11 cellular contexts compared by ENCODE assay signal in the genomic region with DNA sequence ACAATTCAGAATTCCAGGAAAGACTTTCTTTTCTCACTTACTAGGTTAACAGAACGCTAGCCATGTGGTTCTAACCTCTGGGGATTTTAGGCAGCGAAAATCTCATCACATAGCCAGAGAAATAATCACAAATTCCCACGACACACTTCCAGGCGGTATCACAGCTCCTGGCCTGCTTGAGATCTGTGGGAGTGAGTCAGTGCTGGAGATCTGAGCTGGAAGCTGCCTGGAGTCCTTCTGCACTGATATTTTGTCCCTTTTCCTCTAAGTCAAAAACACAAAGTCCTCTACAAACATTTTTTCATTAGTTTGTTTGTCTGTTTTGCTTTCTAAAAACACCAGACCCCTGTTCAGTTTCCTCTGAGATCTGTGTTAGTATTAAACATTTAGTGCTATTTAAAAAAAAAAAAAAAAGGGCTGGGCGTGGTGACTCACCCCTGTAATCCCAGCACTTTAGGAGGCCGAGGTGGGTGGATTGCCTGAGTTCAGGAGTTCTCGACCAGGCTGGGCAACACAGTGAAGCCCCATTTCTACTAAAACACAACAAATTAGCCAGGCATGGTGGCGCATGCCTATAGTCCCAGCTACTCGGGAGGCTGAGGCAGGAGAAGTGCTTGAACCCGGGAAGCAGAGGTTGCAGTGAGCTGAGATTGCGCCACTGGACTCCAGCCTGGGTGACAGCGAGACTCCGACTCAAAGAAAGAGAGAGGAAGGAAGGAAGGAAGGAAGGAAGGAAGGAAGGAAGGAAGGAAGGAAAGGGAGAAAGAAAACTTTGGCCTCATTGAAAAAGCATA. TPM values are rescaled to one million over a fixed set of nuclear protein-coding genes. Genes with fewer than 3 reads are reported as not detected.
DNase-seq lines count a peak whose midpoint lies in the region; ATAC-seq, FAIRE-seq and TF ChIP-seq lines count a peak whose summit lies in the region.
"Had no signal": no experiment of that assay in that cellular context is flagged by ENCODE, and none has a peak within 500 bp of the region (broad histone marks: within the 10 kb centered on the region; RNA-seq: fewer than 3 reads in every experiment).

No MANE protein-coding gene starts in this region.

- no peak for TF ChIP-seq POLR2A in H54 (IDR thresholded peaks at IDR 0.05; ENCODE audit: low read depth, low read length)

- H3K4me3 ChIP-seq in hepatocyte = no peak overlapping the region
- H3K4me3 ChIP-seq in stomach smooth muscle (ENCODE audit: low read length in 2 of 2) = no peak overlapping the region
- H3K4me3 ChIP-seq in BE2C (ENCODE audit: low read depth, low read length) = no peak overlapping the region
- H3K4me3 ChIP-seq: upper lobe of left lung had no signal

- no peak overlapping the region for H3K9ac ChIP-seq in stomach smooth muscle (ENCODE audit: low read length in 2 of 2)

- no peaks in the 10 kb centered on the region for H3K36me3 ChIP-seq in hepatocyte (replicated peaks; ENCODE audit: insufficient read depth, low read depth)
- no peaks in the 10 kb centered on the region for H3K36me3 ChIP-seq in stomach smooth muscle (ENCODE audit: control insufficient read depth in 2 of 2, insufficient read depth in 2 of 2, low read length in 2 of 2)
- no peaks in the 10 kb centered on the region for H3K36me3 ChIP-seq in BE2C
- H3K36me3 ChIP-seq: upper lobe of left lung had no signal

- BruUV-seq in MCF 10A (replicated peaks; lab: Mats Ljungman, UMichigan) = no TSS peak

- peaks cover 8% of the 10 kb centered on the region for H3K4me1 ChIP-seq in hepatocyte (ENCODE audit: insufficient read depth)
- peaks cover 14% of the 10 kb centered on the region for H3K4me1 ChIP-seq in stomach smooth muscle (ENCODE audit: control insufficient read depth, insufficient read depth, low read length)
- H3K4me1 ChIP-seq in BE2C = peaks cover 5% of the 10 kb centered on the region

- H3K27ac Mint-ChIP-seq in MCF 10A (ENCODE audit: low read depth, unreplicated experiment) = peak overlapping the region; percentile 63

- no peak for ATAC-seq in HG02763 (IDR thresholded peaks at IDR 0.05; ENCODE audit: unreplicated experiment)

- no peaks in the 10 kb centered on the region for H3K9me3 ChIP-seq in hepatocyte (ENCODE audit: low read depth)
- H3K9me3 ChIP-seq in stomach smooth muscle (ENCODE audit: control insufficient read depth in 2 of 2, low read length in 2 of 2) = no peaks in the 10 kb centered on the region
- H3K9me3 ChIP-seq in BE2C = no peaks in the 10 kb centered on the region
- H3K9me3 ChIP-seq: upper lobe of left lung had no signal

- H4K20me1 ChIP-seq in hepatocyte (ENCODE audit: insufficient read depth, poor library complexity, severe bottlenecking) = no peaks in the 10 kb centered on the region

- H3K4me1 Mint-ChIP-seq in MCF 10A (ENCODE audit: insufficient read depth, unreplicated experiment) = peaks cover 12% of the 10 kb centered on the region

- no peak overlapping the region for H3K4me2 ChIP-seq in hepatocyte

- CTCF ChIA-PET in MCF 10A (lab: Yijun Ruan, JAX) = interaction anchor here (0.6 to 1.3 kb wide), 5 partner anchors 9 to 624 kb away, joined by 3 to 4 read pairs (median 3); no protein-coding TSS in a partner anchor

- H3K27ac ChIP-seq in hepatocyte = peak overlapping the region; percentile 65
- peak overlapping the region; percentile 83 for H3K27ac ChIP-seq in stomach smooth muscle (ENCODE audit: low read length)

- no peak for TF ChIP-seq CTCF in MCF 10A (IDR thresholded peaks at IDR 0.05; ENCODE audit: unreplicated experiment)
- no peak for TF ChIP-seq CTCF in hepatocyte (IDR thresholded peaks at IDR 0.05; ENCODE audit: poor library complexity)
- no peak for TF ChIP-seq CTCF in BE2C (IDR thresholded peaks at IDR 0.05; ENCODE audit: low read depth, low read length)

- 81% methylated on average over 13 of the region's 13 CpGs for WGBS in hepatocyte (ENCODE audit: low lambda C conversion rate, missing lambda C conversion rate)

- no peaks in the 10 kb centered on the region for H3K79me2 ChIP-seq in hepatocyte

- intact Hi-C loops in MCF 10A (cut with micrococcal nuclease) = loop anchor here (5.0 kb wide), 3 partner anchors 153 to 392 kb away; no protein-coding TSS in a partner anchor

- POLR2A ChIA-PET in MCF 10A (lab: Yijun Ruan, JAX) = interaction anchor here (3.8 to 7.6 kb wide), 2 partner anchors 10 to 21 kb away, joined by 19 to 53 read pairs; partner anchors contain the start of gene UBE2L5

- no peaks in the 10 kb centered on the region for H3K9me3 Mint-ChIP-seq in MCF 10A (ENCODE audit: unreplicated experiment)

- no peaks in the 10 kb centered on the region for H3K27me3 ChIP-seq in hepatocyte
- no peaks in the 10 kb centered on the region for H3K27me3 ChIP-seq in stomach smooth muscle (ENCODE audit: control insufficient read depth in 1 of 2, insufficient read depth in 2 of 2, low read length in 2 of 2)
- no peaks in the 10 kb centered on the region for H3K27me3 ChIP-seq in BE2C
- H3K27me3 ChIP-seq: upper lobe of left lung had no signal

- H3K27me3 Mint-ChIP-seq in MCF 10A (ENCODE audit: insufficient read depth, unreplicated experiment) = no peaks in the 10 kb centered on the region
- H3K27me3 Mint-ChIP-seq: activated naive CD8-positive, alpha-beta T cell had no signal

- no peaks in the 10 kb centered on the region for H3K9me2 ChIP-seq in hepatocyte (replicated peaks; ENCODE audit: insufficient read depth)

- no peak for FAIRE-seq in H54 (lab: Jason Lieb, UNC)

- no peak overlapping the region for H3K4me3 Mint-ChIP-seq in MCF 10A (ENCODE audit: unreplicated experiment)
- H3K4me3 Mint-ChIP-seq: activated naive CD8-positive, alpha-beta T cell had no signal

- peak; percentile 44 for DNase-seq in H54 (ENCODE audit: insufficient read length, low spot score)
- DNase-seq in MCF 10A (ENCODE audit: unreplicated experiment) = peak; percentile 43
- DNase-seq in hepatocyte (ENCODE audit: low spot score) = peak; percentile 41
- DNase-seq in SKM-1 (lab: John Stamatoyannopoulos, UW; ENCODE audit: unreplicated experiment) = no peak
- DNase-seq in BE2C = no peak
- no peak for DNase-seq in stimulated activated CD4-positive, alpha-beta T cell treated with anti-CD3 and anti-CD28 coated beads, Interleukin-2, amount 100 ng/mL, for 48 hours
- DNase-seq: stimulated activated CD4-positive, alpha-beta T cell treated with anti-CD3 and anti-CD28 coated beads, Interleukin-15, amount 100 ng/mL, for 24 hours; upper lobe of left lung had no signal

- H2AFZ ChIP-seq in hepatocyte = no peak overlapping the region

- H3K36me3 Mint-ChIP-seq in MCF 10A (ENCODE audit: insufficient read depth, unreplicated experiment) = peaks cover 5% of the 10 kb centered on the region
- H3K36me3 Mint-ChIP-seq: activated naive CD8-positive, alpha-beta T cell had no signal

RNA-seq across cellular contexts. Expression of gene UBE2L5, which starts 12.2 kb away (rescaled TPM):
- total RNA-seq in MCF 10A (2022) (not detected in 2 replicates), hepatocyte (not detected in 2 replicates)
- not detected in 2 replicates for polyA plus RNA-seq in hepatocyte
- polyA plus RNA-seq in BE2C (2012; ENCODE audit: insufficient read depth, insufficient read length, low read depth) = 0.73 TPM
- total RNA-seq: upper lobe of left lung had no signal

RNA-seq across cellular contexts. Expression of gene HMGB1, which starts 55.6 kb away (rescaled TPM):
- total RNA-seq in MCF 10A (2022) (302 and 307 TPM in 2 replicates), hepatocyte (372 and 394 TPM in 2 replicates)
- 416 and 429 TPM in 2 replicates for polyA plus RNA-seq in hepatocyte
- 295 TPM for polyA plus RNA-seq in BE2C (2012; ENCODE audit: insufficient read depth, insufficient read length, low read depth)

Comparison
In these comparisons a context has a peak if more than half of its experiments do, and no peak if none do; other contexts are left out.
1. DNase-seq: peak in H54 (single experiment), MCF 10A (single experiment) and hepatocyte (single experiment); none in SKM-1 (single experiment), BE2C (single experiment) and stimulated activated CD4-positive, alpha-beta T cell treated with anti-CD3 and anti-CD28 coated beads, Interleukin-2, amount 100 ng/mL, for 48 hours (0 of 2).